Comparison of ENCODE assay signal across 8 cellular contexts in the genomic region with DNA sequence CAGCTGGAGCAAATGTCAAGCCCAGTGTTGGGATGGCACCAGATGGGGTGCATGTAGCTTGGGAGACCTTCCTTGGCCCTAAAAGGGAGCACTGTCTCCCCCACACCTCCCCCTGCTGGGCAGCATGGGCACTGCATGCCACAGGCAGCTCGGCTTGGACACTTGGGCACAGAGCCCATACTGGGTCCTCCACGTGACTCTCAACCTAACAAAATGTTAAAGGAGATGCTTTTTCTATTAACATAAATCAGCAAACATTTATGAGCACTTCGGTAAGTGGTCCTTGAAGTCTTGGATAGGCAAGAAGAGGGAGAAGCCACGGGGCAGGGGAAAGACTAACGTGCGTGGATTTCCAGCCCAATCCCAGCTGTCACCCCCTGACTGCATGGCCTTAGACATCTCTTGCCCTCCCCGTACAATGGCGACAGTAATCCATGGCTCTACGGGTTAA. TPM values are rescaled to one million over a fixed set of nuclear protein-coding genes. Genes with fewer than 3 reads are reported as not detected.
DNase-seq lines count a peak whose midpoint lies in the region; ATAC-seq and TF ChIP-seq lines count a peak whose summit lies in the region.

No MANE protein-coding gene starts in this region.

- intact Hi-C loops in breast epithelium (cut with DNase I; ENCODE audit: low total_unique reads): no loop called here

- no peaks in the 10 kb centered on the region for H3K9me3 Mint-ChIP-seq in WTC11

- TF ChIP-seq POLR2A in breast epithelium (IDR thresholded peaks at IDR 0.05): no peak

- peak; percentile 56 for ATAC-seq in GM19023 (IDR thresholded peaks at IDR 0.05; ENCODE audit: unreplicated experiment)
- peak; percentile 58 for ATAC-seq in WTC11

- H3K4me3 Mint-ChIP-seq in WTC11: peak overlapping the region; percentile 20; the same call in 1 of the 2 replicates

- POLR2A ChIA-PET in WTC11 (lab: Charles Lee): interaction anchor here (0.5 to 0.9 kb wide), 2 partner anchors 21 to 474 kb away, joined by 3 to 5 read pairs; no protein-coding TSS in a partner anchor

- CTCF ChIA-PET in WTC11 (lab: Charles Lee): interaction anchor here (0.5 to 4.5 kb wide), 37 partner anchors 9 to 958 kb away, joined by 3 to 76 read pairs (median 5); a partner anchor contains a TSS

- no peak overlapping the region for H3K27ac ChIP-seq in breast epithelium

- peak; percentile 89 for TF ChIP-seq CTCF in AG09319 (IDR thresholded peaks at IDR 0.05; ENCODE audit: low read depth, low read length)
- TF ChIP-seq CTCF in WTC11 (IDR thresholded peaks at IDR 0.05): peak; percentile 93
- TF ChIP-seq CTCF in breast epithelium (IDR thresholded peaks at IDR 0.05): peak; percentile 59 to 74 (median 69)

- H3K27me3 ChIP-seq in breast epithelium: no peaks in the 10 kb centered on the region

- no peak overlapping the region for H3K4me3 ChIP-seq in breast epithelium

- H3K27me3 Mint-ChIP-seq in WTC11 (ENCODE audit: low read depth): no peaks in the 10 kb centered on the region

- peaks cover 21% of the 10 kb centered on the region for H3K4me1 Mint-ChIP-seq in WTC11

- H3K27ac Mint-ChIP-seq in WTC11: 0 out of 2 replicates have a peak overlapping the region, but pooled peaks have one; percentile 76

- no peaks in the 10 kb centered on the region for H3K4me1 ChIP-seq in breast epithelium

- DNase-seq in AG09319 (ENCODE audit: extremely low read depth, low read depth) (no peak), KG1 (lab: John Stamatoyannopoulos, UW) (peak; percentile 4), WTC11 (ENCODE audit: low spot score) (peak; percentile 81), breast epithelium (ENCODE audit: low spot score in 2 of 2) (peak; percentile 27 to 71), left kidney (ENCODE audit: low read depth, low spot score) (peak; percentile 57), kidney glomerular epithelial cell (lab: John Stamatoyannopoulos, UW) (no peak)
- DNase-seq in stimulated activated CD4-positive, alpha-beta T cell treated with anti-CD3 and anti-CD28 coated beads, TNF-alpha, amount 100 ng/mL, for 1 hour (ENCODE audit: low read depth in 3 of 3, low spot score in 1 of 3): peak; percentile 31 to 73 (median 41)

- peaks cover 69% of the 10 kb centered on the region for H3K36me3 Mint-ChIP-seq in WTC11

- H3K9me3 ChIP-seq in breast epithelium: no peaks in the 10 kb centered on the region

- H3K36me3 ChIP-seq in breast epithelium: no peaks in the 10 kb centered on the region

TF ChIP-seq in WTC11, 78 proteins besides CTCF, POLR2A, EP300 and RAD21:
- no peak for TF ChIP-seq NFE2L1 (CRISPR knock-in tag; IDR thresholded peaks at IDR 0.05)
- 0 out of 2 replicates have a peak, but pooled peaks have one; percentile 46 for TF ChIP-seq ZNF263 (CRISPR knock-in tag; IDR thresholded peaks at IDR 0.05; ENCODE audit: low read depth)

RNA-seq across cellular contexts. Expression of a gene that starts 23.9 kb away (rescaled TPM):
- total RNA-seq in WTC11 (2021) (42.4 to 42.9 TPM (median 42.9 TPM) in 3 replicates), breast epithelium (10 to 100 TPM; 31.2 to 37.9 (median 34.7) TPM)

RNA-seq across cellular contexts. Expression of a gene that starts 37.3 kb away (rescaled TPM):
- total RNA-seq in WTC11 (2021) (124 to 138 TPM (median 136 TPM) in 3 replicates), breast epithelium (10 to 100 TPM; 27.2 to 60.0 (median 52.5) TPM)

Comparison
In these comparisons a context has a peak if more than half of its experiments do, and no peak if none do; other contexts are left out.
1. DNase-seq: peak in KG1 (single experiment), WTC11 (single experiment), breast epithelium (2 of 2), left kidney (single experiment) and stimulated activated CD4-positive, alpha-beta T cell treated with anti-CD3 and anti-CD28 coated beads, TNF-alpha, amount 100 ng/mL, for 1 hour (3 of 3); none in AG09319 (single experiment) and kidney glomerular epithelial cell (single experiment).
2. Peak in every context shown above with its lines, with median percentiles within 50 percentile points of each other: CTCF ChIP-seq.